9 cellular contexts compared by ENCODE assay signal in genomic region chr11:4714300-4714699, GRCh38. TPM values are rescaled to one million over a fixed set of nuclear protein-coding genes. Genes with fewer than 3 reads are reported as not detected.
"Had no signal": no experiment of that assay in that cellular context is flagged by ENCODE, and none has a peak within 500 bp of the region (broad histone marks: within the 10 kb centered on the region; RNA-seq: fewer than 3 reads in every experiment).

No MANE protein-coding gene starts in this region.

- DNase-seq: H9, HCEC 1CT, KG1 had no signal

- H3K27ac Mint-ChIP-seq: GM23338, H9, IgD-negative memory B cell had no signal

- FAIRE-seq: H1, H54, HTR-8/SVneo had no signal

- H3K36me3 Mint-ChIP-seq: IgD-negative memory B cell had no signal

- H3K9me3 Mint-ChIP-seq: GM23338, H9 had no signal

- H3K4me3 ChIP-seq: GM23338 had no signal

- H3K4me3 Mint-ChIP-seq: GM23338, H9, IgD-negative memory B cell had no signal

- ATAC-seq: GM23338 had no signal

- H3K4me1 Mint-ChIP-seq: IgD-negative memory B cell had no signal

- H2AFZ ChIP-seq: GM23338 had no signal

- H3K4me2 ChIP-seq: GM23338 had no signal

RNA-seq across cellular contexts. Expression of gene MMP26, which starts 9.7 kb away (rescaled TPM):
- total RNA-seq: GM23338, H1, H9, HT-29 had no signal
- polyA plus RNA-seq: GM23338, IgD-negative memory B cell had no signal

RNA-seq across cellular contexts. Expression of gene OR51E2, which starts 16.6 kb away (rescaled TPM):
- total RNA-seq: GM23338, H1, H9 had no signal
- polyA plus RNA-seq: GM23338, H1, IgD-negative memory B cell had no signal

RNA-seq across cellular contexts. Expression of gene OR51F1, which starts 55.4 kb away (rescaled TPM):
- total RNA-seq: GM23338, H1, H9, HT-29 had no signal
- polyA plus RNA-seq: GM23338, H1, IgD-negative memory B cell had no signal
